8 cellular contexts compared by ENCODE assay signal in the genomic region with DNA sequence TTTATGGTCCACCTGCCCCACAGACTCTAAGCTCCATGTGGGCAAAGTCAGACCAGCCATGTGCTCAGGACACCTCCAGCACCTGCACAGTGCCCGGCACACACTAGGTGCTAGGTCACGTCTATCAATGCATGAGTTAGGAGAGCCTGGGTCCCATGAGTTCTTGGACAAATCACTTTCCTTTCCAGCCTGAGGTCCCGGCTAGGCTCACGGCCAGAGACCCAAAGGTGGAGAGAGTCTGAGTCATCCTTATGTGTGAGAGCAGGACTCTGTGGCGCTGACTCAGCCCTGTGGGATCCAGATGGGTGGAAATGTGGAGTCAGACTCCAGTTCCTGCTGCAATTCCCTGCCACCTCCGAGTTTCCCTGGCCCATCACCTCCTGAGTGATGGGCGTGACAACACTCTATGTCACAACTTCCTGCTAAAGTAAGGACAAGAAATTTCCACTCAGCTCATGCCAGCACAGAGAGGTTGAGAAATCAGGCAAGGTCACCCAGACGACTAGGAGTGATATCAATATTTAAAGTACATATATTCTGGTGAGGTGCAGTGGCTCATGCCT. TPM values are rescaled to one million over a fixed set of nuclear protein-coding genes. Genes with fewer than 3 reads are reported as not detected.
A peak's percentile ranks its signal among the peaks of the same experiment; 100 is the strongest.
DNase-seq lines count a peak whose midpoint lies in the region; ATAC-seq, FAIRE-seq and TF ChIP-seq lines count a peak whose summit lies in the region.

No MANE protein-coding gene starts in this region.

- no peaks in the 10 kb centered on the region for H3K27me3 ChIP-seq in OCI-LY1 (ENCODE audit: insufficient read depth, low read length)
- H3K27me3 ChIP-seq in H1 (replicated peaks in 1 of 4; ENCODE audit: control insufficient read depth in 3 of 4, extremely low read depth in 1 of 4, insufficient read depth in 3 of 4, low read length in 3 of 4), result peaks cover 0 to 14% (median 10%) of the 10 kb centered on the region in 4 experiments; a peak in 5 of 7 replicates

- peaks cover 28 to 35% of the 10 kb centered on the region in 2 donors for H3K4me1 Mint-ChIP-seq in natural killer cell treated with Interleukin-12 subunit alpha and Interleukin-12 subunit beta and Interleukin-15 and Interleukin-18, amount 100 ng/mL, for 72 hours (ENCODE audit: low read depth in 2 of 2)

- H3K36me3 Mint-ChIP-seq in natural killer cell treated with Interleukin-12 subunit alpha and Interleukin-12 subunit beta and Interleukin-15 and Interleukin-18, amount 100 ng/mL, for 72 hours, result no peaks in the 10 kb centered on the region

- H3K9me3 Mint-ChIP-seq in natural killer cell treated with Interleukin-12 subunit alpha and Interleukin-12 subunit beta and Interleukin-15 and Interleukin-18, amount 100 ng/mL, for 72 hours, result no peaks in the 10 kb centered on the region

- no peaks in the 10 kb centered on the region for H3K9me2 ChIP-seq in OCI-LY1 (ENCODE audit: low read depth, low read length)

- H3K56ac ChIP-seq in H1 (replicated peaks; ENCODE audit: insufficient read length, low read depth, low read length), result no peak overlapping the region

- H3K27ac ChIP-seq in OCI-LY1 (ENCODE audit: low read depth, low read length, poor library complexity, severe bottlenecking), result peak overlapping the region; percentile 83
- H3K27ac ChIP-seq in H1 (ENCODE audit: low read depth, low read length), result no peak overlapping the region

- no peak overlapping the region for H2BK5ac ChIP-seq in H1 (ENCODE audit: low read depth, low read length)

- no peak overlapping the region for H2BK12ac ChIP-seq in H1 (ENCODE audit: low read depth, low read length)

- no peaks in the 10 kb centered on the region for H3K79me2 ChIP-seq in OCI-LY1 (ENCODE audit: insufficient read depth, low read length)
- no peaks in the 10 kb centered on the region for H3K79me2 ChIP-seq in H1 (ENCODE audit: control insufficient read depth in 1 of 2, insufficient read depth in 2 of 2, low read length in 2 of 2)

- peak; percentile 9 to 43 for ATAC-seq in natural killer cell treated with Interleukin-12 subunit alpha and Interleukin-12 subunit beta and Interleukin-15 and Interleukin-18, amount 100 ng/mL, for 72 hours
- ATAC-seq in GM21390 (IDR thresholded peaks at IDR 0.05; ENCODE audit: unreplicated experiment), result no peak

- H3K4me3 ChIP-seq in OCI-LY1 (ENCODE audit: low read depth, low read length, poor library complexity, severe bottlenecking) (no peak overlapping the region), H1 (ENCODE audit: extremely low read depth in 1 of 4, insufficient read depth in 2 of 4, low read depth in 3 of 4, low read length in 4 of 4) (no peak overlapping the region)

- no peak for TF ChIP-seq CTCF in OCI-LY1 (IDR thresholded peaks at IDR 0.05; ENCODE audit: low read length)
- no peak for TF ChIP-seq CTCF in H1 (IDR thresholded peaks at IDR 0.05; ENCODE audit: control extremely low read depth in 1 of 3, insufficient read depth in 1 of 3, low read depth in 1 of 3, low read length in 3 of 3)

- H4K91ac ChIP-seq in H1 (replicated peaks; ENCODE audit: insufficient read length, low read length), result no peak overlapping the region

- FAIRE-seq in H1 (lab: Jason Lieb, UNC), result no peak

- H3K23ac ChIP-seq in H1 (ENCODE audit: insufficient read length), result no peak overlapping the region

- no peak for TF ChIP-seq RAD21 in H1 (IDR thresholded peaks at IDR 0.05 in 1 of 2, conservative IDR thresholded peaks at IDR 0.05 in 1 of 2; ENCODE audit: low read depth in 2 of 2, low read length in 2 of 2)

- POLR2A ChIA-PET in H1 (lab: Charles Lee; ENCODE audit: partially characterized antibody), result interaction anchor here (0.6 to 1.5 kb wide), 8 partner anchors 9 to 214 kb away, joined by 3 to 5 read pairs (median 3); no protein-coding TSS in a partner anchor

- no peak overlapping the region for H4K5ac ChIP-seq in H1 (ENCODE audit: insufficient read length, low read depth, low read length)

- H4K20me1 ChIP-seq in OCI-LY1 (ENCODE audit: insufficient read depth, low read length), result no peaks in the 10 kb centered on the region
- H4K20me1 ChIP-seq in H1 (replicated peaks in 1 of 2; ENCODE audit: control insufficient read depth in 1 of 2, insufficient read depth in 2 of 2, low read length in 2 of 2), result peaks cover 0 to 3% of the 10 kb centered on the region in 2 experiments

- H3K9ac ChIP-seq in OCI-LY1 (ENCODE audit: low read length), result no peak overlapping the region
- H3K9ac ChIP-seq in H1 (replicated peaks in 1 of 4; ENCODE audit: extremely low read depth in 1 of 4, low read depth in 3 of 4, low read length in 3 of 4), result no peak overlapping the region

- H3K36me3 ChIP-seq in OCI-LY1 (ENCODE audit: insufficient read depth, low read length) (peaks cover 7% of the 10 kb centered on the region; the same call in 1 of the 2 replicates), H1 (ENCODE audit: control insufficient read depth in 2 of 4, insufficient read depth in 4 of 4, low read length in 3 of 4) (no peaks in the 10 kb centered on the region)

- no peaks in the 10 kb centered on the region for H3F3A ChIP-seq in OCI-LY1 (ENCODE audit: insufficient read depth, low read length)

- no peaks in the 10 kb centered on the region for H3K79me1 ChIP-seq in H1 (ENCODE audit: low read depth, low read length)

- H3K23me2 ChIP-seq in H1 (ENCODE audit: low read depth, low read length), result peaks cover 5% of the 10 kb centered on the region

- DNase-seq in DMS 273 (lab: John Stamatoyannopoulos, UW; ENCODE audit: unreplicated experiment), result peak; percentile 63
- no peak for DNase-seq in H1 (ENCODE audit: low read depth in 1 of 2, low spot score in 2 of 2)
- no peak for DNase-seq in natural killer cell treated with Interleukin-12 subunit alpha and Interleukin-12 subunit beta and Interleukin-15 and Interleukin-18, amount 100 ng/mL, for 72 hours (ENCODE audit: low spot score)
- DNase-seq in NCI-H2107 (lab: John Stamatoyannopoulos, UW), result no peak
- DNase-seq in NCI-H1436 treated with DMSO at 0.1 percent for 48 hours (lab: John Stamatoyannopoulos, UW), result no peak
- DNase-seq in middle frontal gyrus (ENCODE audit: extremely low spot score, low spot score), result no peak

- H3K4me2 ChIP-seq in OCI-LY1 (ENCODE audit: low read length) (no peak overlapping the region), H1 (ENCODE audit: insufficient read depth in 1 of 2, low read depth in 2 of 2, low read length in 2 of 2) (no peak overlapping the region)

- no peak overlapping the region for H3K14ac ChIP-seq in H1 (ENCODE audit: insufficient read length)

- H3K4me1 ChIP-seq in OCI-LY1 (ENCODE audit: insufficient read depth, low read length, severe bottlenecking) (peaks cover 39% of the 10 kb centered on the region), H1 (replicated peaks in 1 of 4; ENCODE audit: control insufficient read depth in 3 of 4, insufficient read depth in 4 of 4, low read length in 3 of 4) (peaks cover 4 to 8% (median 7%) of the 10 kb centered on the region in 4 experiments)

- H2AFZ ChIP-seq in OCI-LY1 (ENCODE audit: low read length), result no peak overlapping the region
- no peak overlapping the region for H2AFZ ChIP-seq in H1 (ENCODE audit: low read length)

- H3K9me3 ChIP-seq in OCI-LY1 (ENCODE audit: low read length) (no peaks in the 10 kb centered on the region), H1 (ENCODE audit: insufficient read depth in 2 of 2, low read depth in 1 of 2, low read length in 1 of 2) (no peaks in the 10 kb centered on the region)

- no peak overlapping the region for H2AK5ac ChIP-seq in H1 (ENCODE audit: low read depth, low read length)

- no peak overlapping the region for H2BK20ac ChIP-seq in H1 (ENCODE audit: low read length)

- H4K8ac ChIP-seq in H1 (ENCODE audit: extremely low read depth, insufficient read depth, low read length), result peak overlapping the region; percentile 31; the same call in 1 of the 2 replicates

- H2BK15ac ChIP-seq in H1 (ENCODE audit: low read length), result no peak overlapping the region

- WGBS in H1 (ENCODE audit: extremely low coverage in 1 of 2, insufficient coverage in 1 of 2, insufficient read length in 1 of 2, insufficient replicate concordance in 2 of 2, low coverage in 1 of 2, low lambda C conversion rate in 2 of 2, missing lambda C conversion rate in 1 of 2), 2 experiments, result 89% methylated on average over 8 of the region's 8 CpGs; no CpG with 5 or more reads in 1 of the 2 experiments

- peak overlapping the region; percentile 64 to 92 for H3K27ac Mint-ChIP-seq in natural killer cell treated with Interleukin-12 subunit alpha and Interleukin-12 subunit beta and Interleukin-15 and Interleukin-18, amount 100 ng/mL, for 72 hours

- CTCF ChIA-PET in H1 (lab: Charles Lee; ENCODE audit: partially characterized antibody), result interaction anchor here (0.7 to 6.7 kb wide), 19 partner anchors 9 to 1362 kb away, joined by 3 to 114 read pairs (median 4); a partner anchor contains a TSS

- H3K4ac ChIP-seq in H1 (replicated peaks; ENCODE audit: insufficient read length, low read depth, low read length), result no peak overlapping the region

- H2BK120ac ChIP-seq in H1 (replicated peaks; ENCODE audit: low read depth, low read length), result no peak overlapping the region

- H3K27me3 Mint-ChIP-seq in natural killer cell treated with Interleukin-12 subunit alpha and Interleukin-12 subunit beta and Interleukin-15 and Interleukin-18, amount 100 ng/mL, for 72 hours, result peaks cover 0 to 2% of the 10 kb centered on the region in 2 donors

- TF ChIP-seq POLR2A in H1 (IDR thresholded peaks at IDR 0.05; ENCODE audit: control extremely low read depth in 1 of 2, low read depth in 2 of 2, low read length in 2 of 2), result no peak

- no peak overlapping the region for H3K18ac ChIP-seq in H1 (ENCODE audit: extremely low read depth, low read length)

- no peak for TF ChIP-seq EP300 in H1 (IDR thresholded peaks at IDR 0.05; ENCODE audit: borderline replicate concordance in 1 of 2, low read depth in 2 of 2, low read length in 2 of 2)

- peak overlapping the region; percentile 56 for H3K4me3 Mint-ChIP-seq in natural killer cell treated with Interleukin-12 subunit alpha and Interleukin-12 subunit beta and Interleukin-15 and Interleukin-18, amount 100 ng/mL, for 72 hours

RNA-seq across cellular contexts. Expression of a gene that starts 2.5 kb away (rescaled TPM):
- total RNA-seq in H1 (2021; fragmentation: NEBNext Ultra II Directional; extraction: Animal tissue kit (Norgen Biotek cat#: 25700)), result 21.8 and 27.0 TPM in 2 replicates
- polyA plus RNA-seq in H1 (2011; rRNA removed), result 34.1 and 49.5 TPM in 2 replicates
- 27.6 TPM for polyA plus RNA-seq in H1 (2011; cell fraction: cytosol; rRNA removed)
- 38.3 TPM for polyA plus RNA-seq in H1 (2011; cell fraction: nucleus; rRNA removed)
- polyA plus RNA-seq in H1 (2012, experiment 1 of 2), result 11.6 to 21.8 TPM (median 18.9 TPM) in 4 replicates
- polyA plus RNA-seq in H1 (2012, experiment 2 of 2), result 18.6 TPM
- 26.2 TPM for polyA plus RNA-seq in H1 (2013, experiment 1 of 2)
- polyA plus RNA-seq in H1 (2013, experiment 2 of 2), result 25.6 TPM
- polyA minus RNA-seq in H1 (2011; rRNA and poly(A)+ RNA removed), result 16.4 and 19.0 TPM in 2 replicates
- 32.7 TPM for polyA minus RNA-seq in H1 (2011; cell fraction: cytosol; rRNA and poly(A)+ RNA removed)
- 24.5 TPM for polyA minus RNA-seq in H1 (2011; cell fraction: nucleus; rRNA and poly(A)+ RNA removed)
- 10 to 100 TPM; 17.5 to 44.5 TPM for total RNA-seq in natural killer cell treated with Interleukin-12 subunit alpha and Interleukin-12 subunit beta and Interleukin-15 and Interleukin-18, amount 100 ng/mL, for 72 hours

RNA-seq across cellular contexts. Expression of a gene that starts 11.2 kb away (rescaled TPM):
- total RNA-seq in H1 (2021; fragmentation: NEBNext Ultra II Directional; extraction: Animal tissue kit (Norgen Biotek cat#: 25700)), result 12.2 and 13.4 TPM in 2 replicates
- polyA plus RNA-seq in H1 (2011; rRNA removed), result 15.4 and 27.4 TPM in 2 replicates
- polyA plus RNA-seq in H1 (2011; cell fraction: cytosol; rRNA removed), result 15.3 TPM
- 42.3 TPM for polyA plus RNA-seq in H1 (2011; cell fraction: nucleus; rRNA removed)
- polyA plus RNA-seq in H1 (2012, experiment 1 of 2), result 11.0 to 14.5 TPM (median 13.0 TPM) in 4 replicates
- polyA plus RNA-seq in H1 (2012, experiment 2 of 2), result 10.5 TPM
- 12.9 TPM for polyA plus RNA-seq in H1 (2013, experiment 1 of 2)
- 11.8 TPM for polyA plus RNA-seq in H1 (2013, experiment 2 of 2)
- polyA minus RNA-seq in H1 (2011; rRNA and poly(A)+ RNA removed), result 1.8 and 4.1 TPM in 2 replicates
- polyA minus RNA-seq in H1 (2011; cell fraction: cytosol; rRNA and poly(A)+ RNA removed), result 16.4 TPM
- 10.7 TPM for polyA minus RNA-seq in H1 (2011; cell fraction: nucleus; rRNA and poly(A)+ RNA removed)
- 1 to 10 TPM; 2.7 to 3.7 TPM for total RNA-seq in natural killer cell treated with Interleukin-12 subunit alpha and Interleukin-12 subunit beta and Interleukin-15 and Interleukin-18, amount 100 ng/mL, for 72 hours

RNA-seq across cellular contexts. Expression of a gene that starts 18.3 kb away (rescaled TPM):
- 45.4 and 48.8 TPM in 2 replicates for total RNA-seq in H1 (2021; fragmentation: NEBNext Ultra II Directional; extraction: Animal tissue kit (Norgen Biotek cat#: 25700))
- polyA plus RNA-seq in H1 (2011; rRNA removed), result 95.4 and 110 TPM in 2 replicates
- polyA plus RNA-seq in H1 (2011; cell fraction: cytosol; rRNA removed), result 55.5 TPM
- 67.9 TPM for polyA plus RNA-seq in H1 (2011; cell fraction: nucleus; rRNA removed)
- polyA plus RNA-seq in H1 (2012, experiment 1 of 2), result 34.5 to 60.4 TPM (median 57.6 TPM) in 4 replicates
- 64.1 TPM for polyA plus RNA-seq in H1 (2012, experiment 2 of 2)
- polyA plus RNA-seq in H1 (2013, experiment 1 of 2), result 39.2 TPM
- 39.2 TPM for polyA plus RNA-seq in H1 (2013, experiment 2 of 2)
- 37.7 and 56.7 TPM in 2 replicates for polyA minus RNA-seq in H1 (2011; rRNA and poly(A)+ RNA removed)
- 37.1 TPM for polyA minus RNA-seq in H1 (2011; cell fraction: cytosol; rRNA and poly(A)+ RNA removed)
- polyA minus RNA-seq in H1 (2011; cell fraction: nucleus; rRNA and poly(A)+ RNA removed), result 41.0 TPM
- total RNA-seq in natural killer cell treated with Interleukin-12 subunit alpha and Interleukin-12 subunit beta and Interleukin-15 and Interleukin-18, amount 100 ng/mL, for 72 hours, result 10 to 100 TPM; 47.9 to 74.4 TPM

RNA-seq across cellular contexts. Expression of a gene that starts 19.9 kb away (rescaled TPM):
- 37.7 and 43.7 TPM in 2 replicates for total RNA-seq in H1 (2021; fragmentation: NEBNext Ultra II Directional; extraction: Animal tissue kit (Norgen Biotek cat#: 25700))
- 64.4 and 72.9 TPM in 2 replicates for polyA plus RNA-seq in H1 (2011; rRNA removed)
- 60.4 TPM for polyA plus RNA-seq in H1 (2011; cell fraction: cytosol; rRNA removed)
- polyA plus RNA-seq in H1 (2011; cell fraction: nucleus; rRNA removed), result 54.5 TPM
- polyA plus RNA-seq in H1 (2012, experiment 1 of 2), result 22.5 to 37.7 TPM (median 31.4 TPM) in 4 replicates
- polyA plus RNA-seq in H1 (2012, experiment 2 of 2), result 33.2 TPM
- 27.2 TPM for polyA plus RNA-seq in H1 (2013, experiment 1 of 2)
- polyA plus RNA-seq in H1 (2013, experiment 2 of 2), result 27.7 TPM
- polyA minus RNA-seq in H1 (2011; rRNA and poly(A)+ RNA removed), result 40.3 and 44.6 TPM in 2 replicates
- polyA minus RNA-seq in H1 (2011; cell fraction: cytosol; rRNA and poly(A)+ RNA removed), result 18.6 TPM
- polyA minus RNA-seq in H1 (2011; cell fraction: nucleus; rRNA and poly(A)+ RNA removed), result 23.3 TPM
- 10 to 100 TPM; 53.4 to 67.2 TPM for total RNA-seq in natural killer cell treated with Interleukin-12 subunit alpha and Interleukin-12 subunit beta and Interleukin-15 and Interleukin-18, amount 100 ng/mL, for 72 hours

RNA-seq across cellular contexts. Expression of a gene that starts 41.9 kb away (rescaled TPM):
- 35.9 and 37.9 TPM in 2 replicates for total RNA-seq in H1 (2021; fragmentation: NEBNext Ultra II Directional; extraction: Animal tissue kit (Norgen Biotek cat#: 25700))
- polyA plus RNA-seq in H1 (2011; rRNA removed), result 39.2 and 44.1 TPM in 2 replicates
- polyA plus RNA-seq in H1 (2011; cell fraction: cytosol; rRNA removed), result 45.5 TPM
- polyA plus RNA-seq in H1 (2011; cell fraction: nucleus; rRNA removed), result 32.0 TPM
- polyA plus RNA-seq in H1 (2012, experiment 1 of 2), result 32.5 to 48.8 TPM (median 43.2 TPM) in 4 replicates
- 31.3 TPM for polyA plus RNA-seq in H1 (2012, experiment 2 of 2)
- 26.6 TPM for polyA plus RNA-seq in H1 (2013, experiment 1 of 2)
- 24.9 TPM for polyA plus RNA-seq in H1 (2013, experiment 2 of 2)
- 9.5 and 12.8 TPM in 2 replicates for polyA minus RNA-seq in H1 (2011; rRNA and poly(A)+ RNA removed)
- 2.6 TPM for polyA minus RNA-seq in H1 (2011; cell fraction: cytosol; rRNA and poly(A)+ RNA removed)
- polyA minus RNA-seq in H1 (2011; cell fraction: nucleus; rRNA and poly(A)+ RNA removed), result 6.3 TPM
- total RNA-seq in natural killer cell treated with Interleukin-12 subunit alpha and Interleukin-12 subunit beta and Interleukin-15 and Interleukin-18, amount 100 ng/mL, for 72 hours, result 10 to 100 TPM; 11.5 to 13.0 TPM
